8 cellular contexts compared by ENCODE assay signal in the genomic region with DNA sequence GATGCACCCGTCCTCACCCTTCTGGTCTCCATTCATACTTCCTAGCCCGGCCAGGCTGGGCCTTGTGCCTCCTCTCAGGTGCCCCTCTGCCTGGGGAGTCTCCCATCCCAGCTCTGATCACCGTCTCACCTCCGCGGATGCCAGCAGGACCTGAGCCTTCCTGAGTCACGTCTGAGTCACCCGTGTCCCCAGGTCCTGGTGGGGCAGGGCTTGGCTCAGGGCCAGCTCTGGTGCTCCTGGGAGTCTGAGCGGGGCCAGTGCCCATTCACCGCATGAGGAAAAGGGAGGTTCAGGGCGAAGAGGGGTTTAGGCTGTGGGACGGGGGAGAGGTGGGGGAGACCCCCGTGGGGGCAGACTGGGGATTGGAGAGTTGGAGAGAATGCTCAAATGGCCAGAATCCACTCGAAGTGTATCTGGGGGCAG. TPM values are rescaled to one million over a fixed set of nuclear protein-coding genes. Genes with fewer than 3 reads are reported as not detected.
DNase-seq lines count a peak whose midpoint lies in the region; ATAC-seq, FAIRE-seq and TF ChIP-seq lines count a peak whose summit lies in the region.

No MANE protein-coding gene starts in this region.

- no peaks in the 10 kb centered on the region for H3K27me3 ChIP-seq in GM23338 (ENCODE audit: insufficient read depth)
- H3K27me3 ChIP-seq in SJSA1 (replicated peaks), result no peaks in the 10 kb centered on the region
- no peaks in the 10 kb centered on the region for H3K27me3 ChIP-seq in astrocyte (ENCODE audit: insufficient read depth, low read length)

- H3K27me3 Mint-ChIP-seq in GM23338 (ENCODE audit: insufficient read depth, low read depth, poor library complexity), result peaks cover 24% of the 10 kb centered on the region
- H3K27me3 Mint-ChIP-seq in astrocyte (ENCODE audit: low read depth, unreplicated experiment), result peaks cover 4% of the 10 kb centered on the region

- H3K9me2 ChIP-seq in GM23338 (ENCODE audit: insufficient read depth), result no peaks in the 10 kb centered on the region

- H3K27ac Mint-ChIP-seq in GM23338 (no peak overlapping the region), astrocyte (ENCODE audit: unreplicated experiment) (no peak overlapping the region)

- H3K27ac ChIP-seq in GM23338 (ENCODE audit: low read depth) (no peak overlapping the region), SJSA1 (peak overlapping the region; percentile 77), astrocyte (ENCODE audit: low read depth, low read length) (no peak overlapping the region)

- H3K79me2 ChIP-seq in GM23338 (replicated peaks; ENCODE audit: insufficient read depth) (no peaks in the 10 kb centered on the region), astrocyte (ENCODE audit: insufficient read depth, low read length) (no peaks in the 10 kb centered on the region)

- no peak for ATAC-seq in GM23338
- no peak for ATAC-seq in GM21737 (IDR thresholded peaks at IDR 0.05; ENCODE audit: unreplicated experiment)
- no peak for ATAC-seq in GM19463 (IDR thresholded peaks at IDR 0.05; ENCODE audit: unreplicated experiment)

- H3K4me3 Mint-ChIP-seq in GM23338 (peak overlapping the region; percentile 43; the same call in 2 of the 3 replicates), astrocyte (ENCODE audit: unreplicated experiment) (peak overlapping the region; percentile 67)

- FAIRE-seq in astrocyte (lab: Jason Lieb, UNC), result no peak

- H2AFZ ChIP-seq in GM23338 (no peak overlapping the region), astrocyte (ENCODE audit: low read depth, low read length) (no peak overlapping the region)

- H3K4me1 ChIP-seq in GM23338 (ENCODE audit: insufficient read depth), result no peaks in the 10 kb centered on the region
- H3K4me1 ChIP-seq in SJSA1 (replicated peaks), result peaks cover 21% of the 10 kb centered on the region
- H3K4me1 ChIP-seq in astrocyte (ENCODE audit: insufficient read depth, low read length), result peaks cover 14% of the 10 kb centered on the region

- no peaks in the 10 kb centered on the region for H3K36me3 ChIP-seq in GM23338 (ENCODE audit: insufficient read depth)
- peaks cover 18% of the 10 kb centered on the region for H3K36me3 ChIP-seq in SJSA1
- H3K36me3 ChIP-seq in astrocyte (ENCODE audit: insufficient read depth, low read length), result no peaks in the 10 kb centered on the region

- DNase-seq in GM23338 (ENCODE audit: low spot score), result no peak
- peak; percentile 62 to 88 for DNase-seq in SJSA1 (ENCODE audit: low read depth in 1 of 2, low spot score in 2 of 2)
- DNase-seq in astrocyte (ENCODE audit: low read depth), result peak; percentile 34
- peak; percentile 82 for DNase-seq in islet precursor cell
- peak; percentile 49 to 61 for DNase-seq in stimulated activated CD4-positive, alpha-beta T cell treated with anti-CD3 and anti-CD28 coated beads, Interleukin-4, amount 100 ng/mL, for 4 hours
- DNase-seq in NCI-H187 treated with DMSO at 0.1 percent for 48 hours (lab: John Stamatoyannopoulos, UW), result no peak

- H3K9me3 ChIP-seq in SJSA1 (replicated peaks) (no peaks in the 10 kb centered on the region), astrocyte (ENCODE audit: insufficient read depth, low read depth, low read length) (no peaks in the 10 kb centered on the region)

- H3K9me3 Mint-ChIP-seq in GM23338, result no peaks in the 10 kb centered on the region
- peaks cover 2% of the 10 kb centered on the region for H3K9me3 Mint-ChIP-seq in astrocyte (ENCODE audit: unreplicated experiment)

- 0 out of 3 replicates have a peak, but pooled peaks cover 3% of the 10 kb centered on the region for H3K36me3 Mint-ChIP-seq in GM23338 (ENCODE audit: low read depth)
- H3K36me3 Mint-ChIP-seq in astrocyte (ENCODE audit: low read depth, unreplicated experiment), result peaks cover 4% of the 10 kb centered on the region

- H3K9ac ChIP-seq in astrocyte (ENCODE audit: low read length), result no peak overlapping the region

- H3K4me3 ChIP-seq in GM23338, result peak overlapping the region; percentile 77
- H3K4me3 ChIP-seq in SJSA1, result peak overlapping the region; percentile 58
- H3K4me3 ChIP-seq in astrocyte (ENCODE audit: insufficient read depth, low read depth, low read length), result peak overlapping the region; percentile 39

- H4K20me1 ChIP-seq in GM23338 (replicated peaks; ENCODE audit: insufficient read depth), result no peaks in the 10 kb centered on the region
- no peaks in the 10 kb centered on the region for H4K20me1 ChIP-seq in astrocyte (ENCODE audit: insufficient read depth, low read length)

- peak overlapping the region; percentile 70 for H3K4me2 ChIP-seq in GM23338
- H3K4me2 ChIP-seq in astrocyte (ENCODE audit: low read length), result peak overlapping the region; percentile 90

- TF ChIP-seq CTCF in GM23338 (conservative IDR thresholded peaks at IDR 0.05; ENCODE audit: low read depth in 2 of 2) (no peak), astrocyte (IDR thresholded peaks at IDR 0.05; ENCODE audit: insufficient read depth, low read depth, low read length) (no peak)

- H3K4me1 Mint-ChIP-seq in GM23338, result peaks cover 3% of the 10 kb centered on the region; the same call in 2 of the 3 replicates
- H3K4me1 Mint-ChIP-seq in astrocyte (ENCODE audit: low read depth, unreplicated experiment), result no peaks in the 10 kb centered on the region

- 0 out of 2 replicates have a peak, but pooled peaks cover 5% of the 10 kb centered on the region for H3F3A ChIP-seq in GM23338 (replicated peaks; ENCODE audit: low read depth)

TF ChIP-seq in GM23338, 12 proteins besides CTCF, POLR2A, EP300 and RAD21 (continues in another document):
- TF ChIP-seq ZNF331 (CRISPR knock-in tag; IDR thresholded peaks at IDR 0.05; ENCODE audit: low read depth) (no peak), JUNB (IDR thresholded peaks at IDR 0.05; ENCODE audit: unreplicated experiment) (no peak), POLR2AphosphoS5 (IDR thresholded peaks at IDR 0.05; ENCODE audit: low read depth) (no peak), STAT1 (IDR thresholded peaks at IDR 0.05; ENCODE audit: unreplicated experiment) (no peak)
- TF ChIP-seq, protein P1, sequence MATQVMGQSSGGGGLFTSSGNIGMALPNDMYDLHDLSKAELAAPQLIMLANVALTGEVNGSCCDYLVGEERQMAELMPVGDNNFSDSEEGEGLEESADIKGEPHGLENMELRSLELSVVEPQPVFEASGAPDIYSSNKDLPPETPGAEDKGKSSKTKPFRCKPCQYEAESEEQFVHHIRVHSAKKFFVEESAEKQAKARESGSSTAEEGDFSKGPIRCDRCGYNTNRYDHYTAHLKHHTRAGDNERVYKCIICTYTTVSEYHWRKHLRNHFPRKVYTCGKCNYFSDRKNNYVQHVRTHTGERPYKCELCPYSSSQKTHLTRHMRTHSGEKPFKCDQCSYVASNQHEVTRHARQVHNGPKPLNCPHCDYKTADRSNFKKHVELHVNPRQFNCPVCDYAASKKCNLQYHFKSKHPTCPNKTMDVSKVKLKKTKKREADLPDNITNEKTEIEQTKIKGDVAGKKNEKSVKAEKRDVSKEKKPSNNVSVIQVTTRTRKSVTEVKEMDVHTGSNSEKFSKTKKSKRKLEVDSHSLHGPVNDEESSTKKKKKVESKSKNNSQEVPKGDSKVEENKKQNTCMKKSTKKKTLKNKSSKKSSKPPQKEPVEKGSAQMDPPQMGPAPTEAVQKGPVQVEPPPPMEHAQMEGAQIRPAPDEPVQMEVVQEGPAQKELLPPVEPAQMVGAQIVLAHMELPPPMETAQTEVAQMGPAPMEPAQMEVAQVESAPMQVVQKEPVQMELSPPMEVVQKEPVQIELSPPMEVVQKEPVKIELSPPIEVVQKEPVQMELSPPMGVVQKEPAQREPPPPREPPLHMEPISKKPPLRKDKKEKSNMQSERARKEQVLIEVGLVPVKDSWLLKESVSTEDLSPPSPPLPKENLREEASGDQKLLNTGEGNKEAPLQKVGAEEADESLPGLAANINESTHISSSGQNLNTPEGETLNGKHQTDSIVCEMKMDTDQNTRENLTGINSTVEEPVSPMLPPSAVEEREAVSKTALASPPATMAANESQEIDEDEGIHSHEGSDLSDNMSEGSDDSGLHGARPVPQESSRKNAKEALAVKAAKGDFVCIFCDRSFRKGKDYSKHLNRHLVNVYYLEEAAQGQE (IDR thresholded peaks at IDR 0.05; ENCODE audit: unreplicated experiment), result no peak

RNA-seq across cellular contexts. Expression of a gene that starts 0.6 kb away (rescaled TPM):
- 2.8 and 6.0 TPM in 2 replicates for total RNA-seq in GM23338 (2014; rRNA removed; shearing (Covaris generic))
- polyA plus RNA-seq in GM23338 (2016; fragmentation: Nextera tagmentation; extraction: Ambion mirVana), result 1.7 and 2.1 TPM in 2 replicates
- 2.7 and 3.8 TPM in 2 replicates for total RNA-seq in SJSA1 (2014; rRNA removed; shearing (Covaris generic))
- total RNA-seq in astrocyte, result 3.0 and 4.4 TPM in 2 replicates

RNA-seq across cellular contexts. Expression of a gene that starts 36.8 kb away (rescaled TPM):
- total RNA-seq in GM23338 (2014; rRNA removed; shearing (Covaris generic)), result 28.4 and 90.1 TPM in 2 replicates
- polyA plus RNA-seq in GM23338 (2016; fragmentation: Nextera tagmentation; extraction: Ambion mirVana), result 20.2 and 23.5 TPM in 2 replicates
- total RNA-seq in SJSA1 (2014; rRNA removed; shearing (Covaris generic)), result 14.1 and 36.2 TPM in 2 replicates
- 35.5 and 36.2 TPM in 2 replicates for total RNA-seq in astrocyte

RNA-seq across cellular contexts. Expression of a gene that starts 51.9 kb away (rescaled TPM):
- 20.2 and 22.0 TPM in 2 replicates for total RNA-seq in GM23338 (2014; rRNA removed; shearing (Covaris generic))
- polyA plus RNA-seq in GM23338 (2016; fragmentation: Nextera tagmentation; extraction: Ambion mirVana), result 8.9 and 12.3 TPM in 2 replicates
- total RNA-seq in SJSA1 (2014; rRNA removed; shearing (Covaris generic)), result 5.6 and 8.7 TPM in 2 replicates
- 52.4 and 58.1 TPM in 2 replicates for total RNA-seq in astrocyte

RNA-seq across cellular contexts. Expression of a gene that starts 58.2 kb away (rescaled TPM):
- not detected in 2 replicates for total RNA-seq in GM23338 (2014; rRNA removed; shearing (Covaris generic))
- not detected in 2 replicates for polyA plus RNA-seq in GM23338 (2016; fragmentation: Nextera tagmentation; extraction: Ambion mirVana)
- total RNA-seq in SJSA1 (2014; rRNA removed; shearing (Covaris generic)), result not detected in 2 replicates
- not detected in 2 replicates for total RNA-seq in astrocyte

Comparison
In these comparisons a context has a peak if more than half of its experiments do, and no peak if none do; other contexts are left out.
1. DNase-seq: peak in SJSA1 (2 of 2), astrocyte (single experiment), islet precursor cell (single experiment) and stimulated activated CD4-positive, alpha-beta T cell treated with anti-CD3 and anti-CD28 coated beads, Interleukin-4, amount 100 ng/mL, for 4 hours (2 of 2); none in GM23338 (single experiment) and NCI-H187 treated with DMSO at 0.1 percent for 48 hours (single experiment).
2. Peak in every context shown above with its lines, with median percentiles within 50 percentile points of each other: H3K4me3 ChIP-seq.